In the genomic region with DNA sequence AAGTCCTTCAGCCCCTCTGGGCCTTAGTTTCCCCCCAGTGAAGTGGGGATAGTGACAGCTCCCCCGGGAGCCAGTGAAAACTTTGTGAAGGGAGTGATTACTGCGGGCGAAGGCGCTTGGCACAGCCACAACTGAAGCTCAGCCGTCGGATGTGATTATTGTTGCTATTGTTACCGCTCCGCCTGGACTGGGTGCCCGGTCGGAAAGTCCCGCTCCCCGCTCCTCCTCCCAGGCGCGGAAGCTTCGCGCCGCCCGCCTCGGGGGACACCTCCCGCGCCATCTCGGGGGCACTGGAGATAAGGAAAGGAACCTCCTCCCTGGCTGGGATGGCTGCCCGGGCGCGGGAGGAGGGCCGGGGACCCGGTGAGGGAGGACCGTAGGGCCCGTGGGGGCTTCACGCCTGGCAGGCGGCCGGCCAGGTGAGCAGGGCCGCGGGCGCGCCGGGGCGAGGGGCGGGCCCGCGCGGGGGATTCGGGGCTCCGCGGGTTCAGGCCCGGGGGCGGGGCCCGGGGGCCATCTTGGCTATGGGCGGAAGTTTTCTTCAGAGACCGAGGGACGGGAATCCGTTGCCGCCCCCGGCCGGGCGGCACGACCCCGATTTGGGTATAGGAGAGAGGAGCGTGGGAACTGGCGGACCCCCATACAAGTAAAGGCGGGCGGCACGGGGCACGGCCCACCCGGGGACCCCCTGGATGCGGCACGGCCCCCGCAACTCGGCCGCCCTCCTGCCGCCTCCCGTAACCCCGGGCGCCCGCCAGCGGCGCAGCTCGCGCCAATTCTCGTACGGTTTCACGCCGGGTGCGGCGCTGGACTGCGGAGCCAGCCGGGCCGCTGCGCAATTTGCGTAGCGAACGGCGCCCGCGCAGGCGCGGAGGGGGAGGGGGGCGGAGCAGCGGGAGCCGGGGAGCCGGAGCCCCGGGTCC, we compare ENCODE assay signal across 8 cellular contexts. TPM values are rescaled to one million over a fixed set of nuclear protein-coding genes. Genes with fewer than 3 reads are reported as not detected.
DNase-seq lines count a peak whose midpoint lies in the region; ATAC-seq, FAIRE-seq and TF ChIP-seq lines count a peak whose summit lies in the region.

A gene with protein sequence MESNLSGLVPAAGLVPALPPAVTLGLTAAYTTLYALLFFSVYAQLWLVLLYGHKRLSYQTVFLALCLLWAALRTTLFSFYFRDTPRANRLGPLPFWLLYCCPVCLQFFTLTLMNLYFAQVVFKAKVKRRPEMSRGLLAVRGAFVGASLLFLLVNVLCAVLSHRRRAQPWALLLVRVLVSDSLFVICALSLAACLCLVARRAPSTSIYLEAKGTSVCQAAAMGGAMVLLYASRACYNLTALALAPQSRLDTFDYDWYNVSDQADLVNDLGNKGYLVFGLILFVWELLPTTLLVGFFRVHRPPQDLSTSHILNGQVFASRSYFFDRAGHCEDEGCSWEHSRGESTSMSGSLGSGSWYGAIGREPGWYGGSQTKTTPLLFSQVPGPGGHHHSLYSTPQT (plus strand): TSS at position 887 of the 923 bp plus-strand sequence. CDS start 677 bp downstream, outside the sequence.

- peaks cover 46% of the 10 kb centered on the region for H3K4me1 Mint-ChIP-seq in dendritic cell treated with granulocyte-macrophage colony-stimulating factor and Interleukin-4, amounts not matched to agents 40 ng/mL and 50 ng/mL, for 4 days (ENCODE audit: low read depth)

- no peak for TF ChIP-seq CTCF in AG09309 (IDR thresholded peaks at IDR 0.05; ENCODE audit: control insufficient read depth, insufficient read depth, low read depth, low read length, missing control alignments)
- TF ChIP-seq CTCF in HepG2 (CRISPR knock-in tag; IDR thresholded peaks at IDR 0.05) = no peak; the same call in 1 of the 2 replicates

- TSS peak; percentile 75 for BruUV-seq in HepG2 (replicated peaks; lab: Mats Ljungman, UMichigan)

- no peaks in the 10 kb centered on the region for H4K20me1 ChIP-seq in HepG2 (ENCODE audit: insufficient read depth, low read length)

- H3K27me3 Mint-ChIP-seq in dendritic cell treated with granulocyte-macrophage colony-stimulating factor and Interleukin-4, amounts not matched to agents 40 ng/mL and 50 ng/mL, for 4 days = peaks cover 19% of the 10 kb centered on the region

- H3K27ac Mint-ChIP-seq in dendritic cell treated with granulocyte-macrophage colony-stimulating factor and Interleukin-4, amounts not matched to agents 40 ng/mL and 50 ng/mL, for 4 days = peak within 1 kb of the TSS; percentile 90

- no peak within 1 kb of the TSS for H2AFZ ChIP-seq in HepG2 (ENCODE audit: low read length)

- peak within 1 kb of the TSS; percentile 76 for H3K4me3 Mint-ChIP-seq in dendritic cell treated with granulocyte-macrophage colony-stimulating factor and Interleukin-4, amounts not matched to agents 40 ng/mL and 50 ng/mL, for 4 days

- peak within 1 kb of the TSS; percentile 79 for H3K27ac ChIP-seq in HepG2 (ENCODE audit: extremely low read length, insufficient read depth, low read length)

- intact Hi-C loops in dendritic cell treated with granulocyte-macrophage colony-stimulating factor and Interleukin-4, amounts not matched to agents 40 ng/mL and 50 ng/mL, for 4 days (cut with micrococcal nuclease) = loop anchor here (1.0 to 2.0 kb wide), 2 partner anchors 15 to 20 kb away; partner anchors contain the start of gene ESRRA
- intact Hi-C loops in HepG2 (cut with micrococcal nuclease; ENCODE audit: unreplicated experiment) = loop anchor here (2.0 kb wide), 1 partner anchor 14 kb away; no protein-coding TSS in a partner anchor

- POLR2A ChIA-PET in HepG2 (lab: Yijun Ruan, JAX) = interaction anchor here (0.7 to 4.6 kb wide), 8 partner anchors 14 to 100 kb away, joined by 3 to 48 read pairs (median 4); partner anchors contain the start of genes ESRRA, FKBP2, PRDX5 and STIP1

- H3K27me3 ChIP-seq in HepG2 (ENCODE audit: control insufficient read depth in 1 of 2, insufficient read depth in 2 of 2, low read length in 2 of 2) = peaks cover 0 to 2% of the 10 kb centered on the region in 2 experiments; a peak in 2 of 5 replicates

- TF ChIP-seq EP300 in HepG2 (IDR thresholded peaks at IDR 0.05; ENCODE audit: low read depth in 2 of 2, low read length in 2 of 2) (no peak), HepG2 (CRISPR knock-in tag; IDR thresholded peaks at IDR 0.05; ENCODE audit: borderline replicate concordance) (no peak)

- FAIRE-seq in HepG2 (lab: Jason Lieb, UNC) = no peak

- peaks cover 28% of the 10 kb centered on the region; the same call in 1 of the 2 replicates for H3K4me1 ChIP-seq in HepG2 (ENCODE audit: insufficient read depth, low read length)

- H3K4me2 ChIP-seq in HepG2 (ENCODE audit: low read depth, low read length) = peak within 1 kb of the TSS; percentile 97

- H3K9ac ChIP-seq in HepG2 (ENCODE audit: insufficient read depth, low read depth, low read length) = peak within 1 kb of the TSS; percentile 79

- no peaks in the 10 kb centered on the region for H3K79me2 ChIP-seq in HepG2 (ENCODE audit: insufficient read depth, low read length)

- DNase-seq in AG09309 (ENCODE audit: low read depth) (no peak), NCI-H510A (lab: John Stamatoyannopoulos, UW) (peak; percentile 67), HepG2 (ENCODE audit: low spot score) (peak; percentile 50)
- DNase-seq in activated CD4-positive, alpha-beta T cell treated with anti-CD3 and anti-CD28 coated beads, Interleukin-2, amount 50 U/mL, for 24 hours (ENCODE audit: low read depth in 1 of 2, low spot score in 1 of 2) = peak; percentile 80 to 97
- DNase-seq in stimulated activated CD4-positive, alpha-beta T cell treated with anti-CD3 and anti-CD28 coated beads, Interleukin-4, amount 100 ng/mL, for 1 hour = peak; percentile 91

- no peak for TF ChIP-seq RAD21 in HepG2 (CRISPR knock-in tag; IDR thresholded peaks at IDR 0.05)

- H3K4me3 ChIP-seq in AG09309 (ENCODE audit: control insufficient read depth, low read depth, low read length) = peak within 1 kb of the TSS; percentile 80
- H3K4me3 ChIP-seq in HepG2 (replicated peaks in 1 of 3; ENCODE audit: insufficient read depth in 1 of 3, low read depth in 2 of 3, low read length in 3 of 3) = peak within 1 kb of the TSS; percentile 69 to 97 (median 83)

- WGBS in HepG2 (ENCODE audit: low lambda C conversion rate) = 4% methylated on average over 5 of the region's 102 CpGs

- H3K9me3 Mint-ChIP-seq in dendritic cell treated with granulocyte-macrophage colony-stimulating factor and Interleukin-4, amounts not matched to agents 40 ng/mL and 50 ng/mL, for 4 days = no peaks in the 10 kb centered on the region

- CTCF ChIA-PET in HepG2 (lab: Yijun Ruan, JAX; ENCODE audit: low intra/inter-chr PET ratio, low total read pairs) = no interaction called here

- no peaks in the 10 kb centered on the region for H3K9me3 ChIP-seq in HepG2 (ENCODE audit: low read length)

- ATAC-seq in GM19025 (IDR thresholded peaks at IDR 0.05; ENCODE audit: low read depth, unreplicated experiment) (peak; percentile 50), HG03196 (IDR thresholded peaks at IDR 0.05; ENCODE audit: unreplicated experiment) (peak; percentile 51), HepG2 (peak; percentile 57)

- TF ChIP-seq POLR2A in HepG2 (IDR thresholded peaks at IDR 0.05; ENCODE audit: insufficient read depth in 1 of 2, low read depth in 2 of 2, low read length in 2 of 2) = peak; percentile 12 to 44; a peak in 3 of 4 replicates

- in situ Hi-C loops in HepG2 (cut with HindIII; ENCODE audit: extremely low pct_ligation_motif_present, low pct_unique_long_range_greater_than_20kb) = no loop called here

- no peaks in the 10 kb centered on the region for H3K36me3 ChIP-seq in HepG2 (replicated peaks in 1 of 2; ENCODE audit: control insufficient read depth in 1 of 2, insufficient read depth in 2 of 2, low read length in 2 of 2)

- peaks cover 64% of the 10 kb centered on the region for H3K36me3 Mint-ChIP-seq in dendritic cell treated with granulocyte-macrophage colony-stimulating factor and Interleukin-4, amounts not matched to agents 40 ng/mL and 50 ng/mL, for 4 days (ENCODE audit: low read depth)

RNA-seq across cellular contexts. Expression of the gene that starts here (rescaled TPM):
- total RNA-seq in HepG2 (2016; rRNA removed; fragmentation: Illumina TruSeq; extraction: Trizol) = 10.3 and 13.2 TPM in 2 replicates
- 11.7 and 14.7 TPM in 2 replicates for total RNA-seq in HepG2 (2016; cell fraction: cytosol; rRNA removed; fragmentation: Illumina TruSeq; extraction: Trizol; ENCODE audit: low read depth)
- 8.2 and 14.4 TPM in 2 replicates for total RNA-seq in HepG2 (2016; cell fraction: insoluble cytoplasmic fraction; rRNA removed; fragmentation: Illumina TruSeq; extraction: Trizol)
- 15.8 and 22.6 TPM in 2 replicates for total RNA-seq in HepG2 (2016; cell fraction: membrane; rRNA removed; fragmentation: Illumina TruSeq; extraction: Trizol)
- total RNA-seq in HepG2 (2016; cell fraction: nucleus; rRNA removed; fragmentation: Illumina TruSeq; extraction: Trizol) = 10.5 and 11.6 TPM in 2 replicates
- 8.5 and 10.4 TPM in 2 replicates for polyA plus RNA-seq in HepG2 (2011; rRNA removed)
- 6.1 and 9.3 TPM in 2 replicates for polyA plus RNA-seq in HepG2 (2011; cell fraction: cytosol; rRNA removed)
- 22.5 and 26.2 TPM in 2 replicates for polyA plus RNA-seq in HepG2 (2011; cell fraction: nucleus; rRNA removed)
- 11.9 and 14.1 TPM in 2 replicates for polyA plus RNA-seq in HepG2 (2012)
- polyA plus RNA-seq in HepG2 (2016; cell fraction: cytosol; fragmentation: Illumina TruSeq; extraction: Trizol; ENCODE audit: low read depth) = 19.8 and 22.4 TPM in 2 replicates
- polyA plus RNA-seq in HepG2 (2016; cell fraction: insoluble cytoplasmic fraction; fragmentation: Illumina TruSeq; extraction: Trizol; ENCODE audit: low read depth) = 18.6 and 20.2 TPM in 2 replicates
- polyA plus RNA-seq in HepG2 (2016; cell fraction: membrane; fragmentation: Illumina TruSeq; extraction: Trizol; ENCODE audit: low read depth) = 33.5 and 34.6 TPM in 2 replicates
- polyA plus RNA-seq in HepG2 (2016; cell fraction: nucleus; fragmentation: Illumina TruSeq; extraction: Trizol; ENCODE audit: insufficient read depth, low read depth) = 34.1 and 40.3 TPM in 2 replicates
- 13.8 and 54.4 TPM in 2 replicates for polyA minus RNA-seq in HepG2 (2011; rRNA and poly(A)+ RNA removed; ENCODE audit: low replicate concordance)
- 4.0 and 5.5 TPM in 2 replicates for polyA minus RNA-seq in HepG2 (2011; cell fraction: cytosol; rRNA and poly(A)+ RNA removed)
- 7.3 and 9.9 TPM in 2 replicates for polyA minus RNA-seq in HepG2 (2011; cell fraction: nucleus; rRNA and poly(A)+ RNA removed)
